Comparison of ENCODE assay signal across 14 cellular contexts in genomic region chr12:51901881-51902280, GRCh38. TPM values are rescaled to one million over a fixed set of nuclear protein-coding genes. Genes with fewer than 3 reads are reported as not detected.
"Had no signal": no experiment of that assay in that cellular context is flagged by ENCODE, and none has a peak within 500 bp of the region (broad histone marks: within the 10 kb centered on the region; RNA-seq: fewer than 3 reads in every experiment).

No MANE protein-coding gene starts in this region.

- H3K36me3 ChIP-seq: heart left ventricle, stomach, thoracic aorta had no signal

- H3K9me3 ChIP-seq: stomach, thoracic aorta had no signal

- H3K4me3 ChIP-seq: heart left ventricle, lung, stomach, thoracic aorta had no signal

- DNase-seq: hippocampal formation; left ventricle myocardium superior; mesenchymal stem cell; naive thymus-derived CD4-positive, alpha-beta T cell; nephron progenitor cell; stimulated activated CD4-positive, alpha-beta T cell treated with anti-CD3 and anti-CD28 coated beads, Interleukin-12 subunit alpha, Interleukin-12 subunit beta, amount 100 ng/mL, for 4 hours; stimulated activated naive CD4-positive, alpha-beta T cell; stomach; substantia nigra had no signal

- H3K27ac ChIP-seq: heart left ventricle, thoracic aorta had no signal

- ATAC-seq: heart left ventricle; left ventricle myocardium superior; naive thymus-derived CD4-positive, alpha-beta T cell had no signal

RNA-seq across cellular contexts. Expression of gene ANKRD33, which starts 14.0 kb away (rescaled TPM):
- total RNA-seq: frontal cortex; heart left ventricle; left ventricle myocardium superior; naive thymus-derived CD4-positive, alpha-beta T cell; omental fat pad; stomach; thoracic aorta had no signal
